19 cellular contexts compared by ENCODE assay signal in genomic region chr13:73697166-73697565, GRCh38.
"Had no signal": no experiment of that assay in that cellular context is flagged by ENCODE, and none has a peak within 500 bp of the region (broad histone marks: within the 10 kb centered on the region; RNA-seq: fewer than 3 reads in every experiment).

No MANE protein-coding gene starts in this region.

- H3K27ac ChIP-seq: hepatocyte, neural progenitor cell, right atrium auricular region, tibial nerve, uterus had no signal

- H3K27me3 Mint-ChIP-seq: activated B cell treated with CpG ODN at 0.5 μM for 24 hours; dendritic cell treated with granulocyte-macrophage colony-stimulating factor and Interleukin-4, amounts not matched to agents 40 ng/mL and 50 ng/mL, for 4 days; memory B cell; progenitor cell of endocrine pancreas had no signal

- DNase-seq: activated B cell treated with CpG ODN at 0.5 μM for 24 hours; activated CD4-positive, alpha-beta T cell treated with anti-CD3 and anti-CD28 coated beads for 48 hours; activated CD8-positive, alpha-beta memory T cell treated with anti-CD3 and anti-CD28 coated beads, Interleukin-2, amount 50 U/mL, for 4 hours; activated T-cell treated with anti-CD3 and anti-CD28 coated beads, Interleukin-2, amount 50 U/mL, for 48 hours; aorta; effector memory CD4-positive, alpha-beta T cell; stimulated activated CD4-positive, alpha-beta T cell treated with anti-CD3 and anti-CD28 coated beads, Interleukin-12 subunit alpha, Interleukin-12 subunit beta, amount 100 ng/mL, for 4 hours; stimulated activated CD4-positive, alpha-beta T cell treated with anti-CD3 and anti-CD28 coated beads, Interleukin-1b, Interleukin-23, amount 100 ng/mL, for 48 hours; stimulated activated CD8-positive, alpha-beta memory T cell treated with anti-CD3 and anti-CD28 coated beads, Interleukin-4, amount 100 ng/mL, for 48 hours; stimulated activated naive CD4-positive, alpha-beta T cell treated with Interleukin-2 at 50 U/mL for 16 hours; uterus had no signal

- H3K9me3 ChIP-seq: right atrium auricular region, tibial nerve, uterus had no signal

- H3K4me1 Mint-ChIP-seq: memory B cell had no signal

- H3K4me3 ChIP-seq: hepatocyte, neural progenitor cell, right atrium auricular region, tibial nerve, uterus had no signal

- H3K4me1 ChIP-seq: right atrium auricular region, uterus had no signal

- H3K9me3 Mint-ChIP-seq: activated B cell treated with CpG ODN at 0.5 μM for 24 hours; dendritic cell treated with granulocyte-macrophage colony-stimulating factor and Interleukin-4, amounts not matched to agents 40 ng/mL and 50 ng/mL, for 4 days; memory B cell; neural progenitor cell had no signal

- H3K27ac Mint-ChIP-seq: activated B cell treated with CpG ODN at 0.5 μM for 24 hours; dendritic cell treated with granulocyte-macrophage colony-stimulating factor and Interleukin-4, amounts not matched to agents 40 ng/mL and 50 ng/mL, for 4 days; progenitor cell of endocrine pancreas had no signal

- H3K27me3 ChIP-seq: hepatocyte, neural progenitor cell, right atrium auricular region, tibial nerve, uterus had no signal

- H3K4me3 Mint-ChIP-seq: activated B cell treated with CpG ODN at 0.5 μM for 24 hours; dendritic cell treated with granulocyte-macrophage colony-stimulating factor and Interleukin-4, amounts not matched to agents 40 ng/mL and 50 ng/mL, for 4 days; memory B cell; neural progenitor cell; T-helper 2 cell treated with Interferon-gamma antibody and Interleukin-4, amounts not matched to agents 5 μg/mL and 100 μg/mL, for 36 hours had no signal

- H3K36me3 ChIP-seq: neural progenitor cell, uterus had no signal
